Comparison of ENCODE assay signal across 35 cellular contexts in genomic region chr6:24072038-24072746, GRCh38. TPM values are rescaled to one million over a fixed set of nuclear protein-coding genes. Genes with fewer than 3 reads are reported as not detected.
DNase-seq lines count a peak whose midpoint lies in the region; ATAC-seq and TF ChIP-seq lines count a peak whose summit lies in the region.
"Had no signal": no experiment of that assay in that cellular context is flagged by ENCODE, and none has a peak within 500 bp of the region (broad histone marks: within the 10 kb centered on the region; RNA-seq: fewer than 3 reads in every experiment).

No MANE protein-coding gene starts in this region.

- TF ChIP-seq POLR2A in esophagus muscularis mucosa (IDR thresholded peaks at IDR 0.05; ENCODE audit: low read depth) = no peak

- H3K4me1 ChIP-seq in esophagus muscularis mucosa = no peaks in the 10 kb centered on the region
- H3K4me1 ChIP-seq: left lung, pancreas had no signal

- no peaks in the 10 kb centered on the region for H3K36me3 ChIP-seq in esophagus muscularis mucosa
- H3K36me3 ChIP-seq: left lung, pancreas, thoracic aorta had no signal

- DNase-seq in esophagus muscularis mucosa (ENCODE audit: extremely low spot score) (peak; percentile 80), RKO (ENCODE audit: low spot score) (no peak), LoVo (ENCODE audit: low spot score) (no peak), DMS79 (lab: John Stamatoyannopoulos, UW) (no peak)
- DNase-seq: activated CD4-positive, alpha-beta T cell treated with anti-CD3 and anti-CD28 coated beads for 1 hour; activated CD8-positive, alpha-beta memory T cell treated with anti-CD3 and anti-CD28 coated beads, Interleukin-2, amount 50 U/mL, for 48 hours; activated CD8-positive, alpha-beta T cell treated with anti-CD3 and anti-CD28 coated beads for 36 hours; activated naive CD4-positive, alpha-beta T cell treated with anti-CD3 and anti-CD28 coated beads, Interleukin-2, amount 10 ng/mL, durations not matched to agents 7 days and 5 days; amniotic stem cell; CD4-positive, alpha-beta T cell; cerebellar nuclear complex; dermis blood vessel endothelial cell; EL; foreskin fibroblast; HCEC 1CT; head of caudate nucleus; islet precursor cell; Kasumi-1; left lung; mesenchymal stem cell; MV-4-11; NCI-H1436 treated with DMSO at 0.1 percent for 48 hours; NCI-H2081 treated with DMSO at 0.1 percent for 48 hours; NCI-H345; pancreas; retina; SIG-M5; small intestine; SW 1271 had no signal

- no peaks in the 10 kb centered on the region for H3K9me3 ChIP-seq in esophagus muscularis mucosa
- H3K9me3 ChIP-seq: left lung, pancreas, thoracic aorta had no signal

- H3K27ac ChIP-seq in esophagus muscularis mucosa (replicated peaks in 1 of 4) = no peak overlapping the region
- H3K27ac ChIP-seq: left lung, pancreas, thoracic aorta had no signal

- no peak for TF ChIP-seq EP300 in esophagus muscularis mucosa (IDR thresholded peaks at IDR 0.05)

- no peak for TF ChIP-seq CTCF in esophagus muscularis mucosa (IDR thresholded peaks at IDR 0.05)

- intact Hi-C loops in esophagus muscularis mucosa (cut with DNase I) = no loop called here

- H3K27me3 ChIP-seq in esophagus muscularis mucosa = no peaks in the 10 kb centered on the region
- H3K27me3 ChIP-seq: left lung, pancreas had no signal

- peak; percentile 51 for ATAC-seq in GM18508 (IDR thresholded peaks at IDR 0.05; ENCODE audit: insufficient read depth, unreplicated experiment)
- ATAC-seq in GM19351 (IDR thresholded peaks at IDR 0.05; ENCODE audit: unreplicated experiment) = peak; percentile 51
- peak; percentile 78 for ATAC-seq in HG03175 (IDR thresholded peaks at IDR 0.05; ENCODE audit: unreplicated experiment)
- ATAC-seq: activated CD8-positive, alpha-beta T cell treated with anti-CD3 and anti-CD28 coated beads for 36 hours; activated T-helper 17 cell treated with anti-CD3 and anti-CD28 coated beads, Interleukin-2, amount 50 U/mL, for 72 hours; esophagus mucosa; left lung; pancreas had no signal

- WGBS in esophagus muscularis mucosa = 83% methylated on average over 5 of the region's 6 CpGs

- H3K4me3 ChIP-seq in esophagus muscularis mucosa = no peak overlapping the region
- H3K4me3 ChIP-seq: left lung, pancreas, thoracic aorta had no signal

RNA-seq across cellular contexts. Expression of gene NRSN1, which starts 53.8 kb away (rescaled TPM):
- 1 to 10 TPM in 1 of 4 donors, under 1 TPM in 3; 0.11 to 1.2 (median 0.54) TPM for total RNA-seq in esophagus muscularis mucosa
- total RNA-seq: activated CD8-positive, alpha-beta T cell treated with anti-CD3 and anti-CD28 coated beads for 36 hours; activated T-helper 17 cell treated with anti-CD3 and anti-CD28 coated beads, Interleukin-2, amount 50 U/mL, for 72 hours; CD4-positive, alpha-beta T cell; dermis blood vessel endothelial cell; esophagus mucosa; left lung; thoracic aorta had no signal
